ENCODE assay signal across 12 cellular contexts in the genomic region with DNA sequence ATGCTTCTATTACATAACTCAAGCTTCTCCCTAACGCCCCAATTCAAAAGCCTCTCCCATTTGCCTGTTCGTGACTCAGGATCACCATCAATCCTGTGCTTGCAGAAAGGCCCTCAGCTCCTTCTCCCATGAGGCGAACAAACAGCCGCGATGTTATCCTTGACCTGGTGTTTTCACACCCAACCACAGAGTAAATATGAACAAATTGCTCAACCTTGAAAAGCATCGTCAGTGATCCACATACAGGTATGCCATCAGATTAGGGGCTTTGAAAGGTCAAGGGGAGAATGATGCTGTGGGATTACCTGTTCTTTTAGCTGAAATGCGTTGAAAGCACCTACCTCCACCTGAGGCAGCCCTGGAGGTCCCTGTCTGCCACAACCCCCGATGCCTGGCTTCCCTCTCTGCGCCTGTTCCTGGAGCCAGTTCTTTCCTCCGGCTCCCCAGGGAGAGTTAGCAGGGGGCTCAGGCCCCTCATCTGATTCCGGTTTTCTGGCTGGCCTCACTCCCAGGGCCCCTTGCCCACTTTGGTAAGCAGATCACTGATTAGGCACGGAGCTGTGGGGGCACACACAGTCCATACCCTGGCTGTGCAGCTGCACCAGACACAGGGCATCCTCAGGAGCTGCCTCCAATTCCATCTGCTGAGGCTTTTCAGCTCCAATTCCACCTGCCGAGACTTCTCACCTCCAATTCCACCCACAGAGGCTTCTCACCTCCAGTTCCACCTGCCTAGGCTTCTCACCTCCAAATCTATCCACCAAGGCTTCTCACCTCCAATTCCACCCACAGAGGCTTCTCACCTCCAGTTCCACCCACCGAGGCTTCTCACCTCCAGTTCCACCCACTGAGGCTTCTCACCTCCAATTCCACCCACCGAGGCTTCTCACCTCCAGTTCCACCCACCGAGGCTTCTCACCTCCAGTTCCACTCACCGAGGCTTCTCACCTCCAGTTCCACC. TPM values are rescaled to one million over a fixed set of nuclear protein-coding genes. Genes with fewer than 3 reads are reported as not detected.
DNase-seq lines count a peak whose midpoint lies in the region; ATAC-seq and TF ChIP-seq lines count a peak whose summit lies in the region.
"Had no signal": no experiment of that assay in that cellular context is flagged by ENCODE, and none has a peak within 500 bp of the region (broad histone marks: within the 10 kb centered on the region; RNA-seq: fewer than 3 reads in every experiment).

No MANE protein-coding gene starts in this region.

- no peak overlapping the region for H3K9ac ChIP-seq in parathyroid adenoma

- no peak overlapping the region for H3K4me3 Mint-ChIP-seq in stimulated activated memory B cell treated with anti-CD40 and anti-IgM and Interleukin-4, amounts not matched to agents 10 μg/mL and 1 μg/mL and 100 μg/mL, for 72 hours
- H3K4me3 Mint-ChIP-seq: memory B cell had no signal

- peaks cover 6% of the 10 kb centered on the region for H3K36me3 Mint-ChIP-seq in stimulated activated memory B cell treated with anti-CD40 and anti-IgM and Interleukin-4, amounts not matched to agents 10 μg/mL and 1 μg/mL and 100 μg/mL, for 72 hours

- no peak overlapping the region for H3K27ac Mint-ChIP-seq in stimulated activated memory B cell treated with anti-CD40 and anti-IgM and Interleukin-4, amounts not matched to agents 10 μg/mL and 1 μg/mL and 100 μg/mL, for 72 hours
- H3K27ac Mint-ChIP-seq: memory B cell had no signal

- peaks cover 9% of the 10 kb centered on the region for H3K4me1 ChIP-seq in parathyroid adenoma

- no peaks in the 10 kb centered on the region for H3K4me1 Mint-ChIP-seq in stimulated activated memory B cell treated with anti-CD40 and anti-IgM and Interleukin-4, amounts not matched to agents 10 μg/mL and 1 μg/mL and 100 μg/mL, for 72 hours
- H3K4me1 Mint-ChIP-seq: memory B cell had no signal

- H3K9me3 Mint-ChIP-seq in stimulated activated memory B cell treated with anti-CD40 and anti-IgM and Interleukin-4, amounts not matched to agents 10 μg/mL and 1 μg/mL and 100 μg/mL, for 72 hours, result peaks cover 3% of the 10 kb centered on the region

- H3K27ac ChIP-seq in coronary artery, result no peak overlapping the region
- peak overlapping the region; percentile 13 for H3K27ac ChIP-seq in parathyroid adenoma

- H3K27me3 Mint-ChIP-seq in stimulated activated memory B cell treated with anti-CD40 and anti-IgM and Interleukin-4, amounts not matched to agents 10 μg/mL and 1 μg/mL and 100 μg/mL, for 72 hours, result peaks cover 38% of the 10 kb centered on the region

- no peak for TF ChIP-seq CTCF in coronary artery (IDR thresholded peaks at IDR 0.05)
- TF ChIP-seq CTCF in parathyroid adenoma (IDR thresholded peaks at IDR 0.05), result no peak
- TF ChIP-seq CTCF in GM10266 (IDR thresholded peaks at IDR 0.05; ENCODE audit: control insufficient read depth, insufficient read depth, low read depth, missing control alignments), result no peak

- peak overlapping the region; percentile 1 for H3K4me2 ChIP-seq in parathyroid adenoma (ENCODE audit: low read length)

- H3K36me3 ChIP-seq in H7 (replicated peaks; ENCODE audit: control insufficient read depth, insufficient read depth, low read length), result no peaks in the 10 kb centered on the region
- H3K36me3 ChIP-seq in parathyroid adenoma (ENCODE audit: control insufficient read depth, insufficient read depth, low read length), result no peaks in the 10 kb centered on the region

- no peak overlapping the region for H3K4me3 ChIP-seq in H7 (ENCODE audit: insufficient read depth, low read depth, low read length)
- H3K4me3 ChIP-seq in coronary artery, result no peak overlapping the region
- no peak overlapping the region for H3K4me3 ChIP-seq in parathyroid adenoma (ENCODE audit: low read depth, low read length)
- H3K4me3 ChIP-seq: dorsolateral prefrontal cortex had no signal

- H3K79me2 ChIP-seq in parathyroid adenoma, result no peaks in the 10 kb centered on the region

- H3K9me3 ChIP-seq in parathyroid adenoma (ENCODE audit: control insufficient read depth, low read length), result no peaks in the 10 kb centered on the region

- peak overlapping the region; percentile 49 for H2AFZ ChIP-seq in parathyroid adenoma

- peak; percentile 41 for DNase-seq in NCI-H2029 (lab: John Stamatoyannopoulos, UW)
- DNase-seq in NCI-H2029 treated with DMSO at 0.1 percent for 48 hours (lab: John Stamatoyannopoulos, UW), result no peak
- peak; percentile 14 for DNase-seq in H7
- DNase-seq in coronary artery (ENCODE audit: low spot score), result peak; percentile 53
- DNase-seq in GM10266 (ENCODE audit: extremely low spot score), result no peak
- no peak for DNase-seq in NCI-H524 (lab: John Stamatoyannopoulos, UW)
- DNase-seq: amniotic stem cell, EL had no signal

- H3K27me3 ChIP-seq in H7 (ENCODE audit: control insufficient read depth, insufficient read depth, low read length) (no peaks in the 10 kb centered on the region), parathyroid adenoma (ENCODE audit: control insufficient read depth, insufficient read depth, low read length) (no peaks in the 10 kb centered on the region)

- no peak for ATAC-seq in stimulated activated memory B cell treated with anti-CD40 and anti-IgM and Interleukin-4, amounts not matched to agents 10 μg/mL and 1 μg/mL and 100 μg/mL, for 72 hours

RNA-seq across cellular contexts. Expression of gene ODC1, which starts 39.3 kb away (rescaled TPM):
- total RNA-seq in H7 (2014; rRNA removed; shearing (Covaris generic)), result 95.6 and 175 TPM in 2 replicates

Comparison
In these comparisons a context has a peak if more than half of its experiments do, and no peak if none do; other contexts are left out.
1. DNase-seq: peak in NCI-H2029 (single experiment), H7 (single experiment) and coronary artery (single experiment); none in NCI-H2029 treated with DMSO at 0.1 percent for 48 hours (single experiment), GM10266 (single experiment) and NCI-H524 (0 of 2).